8 cellular contexts compared by ENCODE assay signal in the genomic region with DNA sequence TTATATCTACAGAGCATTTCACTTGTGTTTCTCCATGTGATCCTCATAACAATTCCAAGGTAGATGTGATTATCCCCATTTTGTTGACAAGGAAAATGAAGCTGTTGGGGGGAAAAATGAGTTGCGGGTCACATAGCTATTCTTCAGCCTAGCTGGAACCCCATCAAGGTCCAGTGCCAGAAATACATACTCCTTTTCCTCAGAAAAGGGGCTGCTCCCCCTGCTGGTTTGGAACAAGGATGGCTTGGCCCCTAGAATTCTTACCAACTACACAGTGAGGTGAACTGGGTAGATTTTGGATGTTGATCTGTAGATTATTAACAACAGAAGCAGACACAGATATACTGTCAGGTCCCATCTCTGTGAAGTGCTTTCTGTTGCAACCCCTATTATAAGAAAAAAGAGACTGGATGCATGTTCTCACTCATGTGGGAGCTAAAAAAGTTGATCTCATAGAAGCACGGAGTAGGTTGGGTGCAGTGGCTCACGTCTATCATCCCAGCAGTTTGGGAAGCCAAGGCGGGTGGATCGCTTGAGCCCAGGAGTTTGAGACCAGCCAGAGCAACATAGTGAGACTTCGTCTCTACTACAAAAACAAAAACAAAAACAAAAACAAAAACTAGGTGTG. TPM values are rescaled to one million over a fixed set of nuclear protein-coding genes. Genes with fewer than 3 reads are reported as not detected.
A peak's percentile ranks its signal among the peaks of the same experiment; 100 is the strongest.
DNase-seq lines count a peak whose midpoint lies in the region; ATAC-seq and TF ChIP-seq lines count a peak whose summit lies in the region.

No MANE protein-coding gene starts in this region.

- no peak overlapping the region for H3K4me3 Mint-ChIP-seq in WTC11
- no peak overlapping the region for H3K4me3 Mint-ChIP-seq in nephron progenitor cell

- TF ChIP-seq CTCF in GM12864 (IDR thresholded peaks at IDR 0.05; ENCODE audit: low read depth, low read length, missing control alignments) (peak; percentile 64), WTC11 (IDR thresholded peaks at IDR 0.05) (peak; percentile 54), nephron progenitor cell (IDR thresholded peaks at IDR 0.05) (peak; percentile 54)

- CTCF ChIA-PET in WTC11 (lab: Charles Lee) = interaction anchor here (0.6 to 3.4 kb wide), 22 partner anchors 9 to 292 kb away, joined by 3 to 68 read pairs (median 4); a partner anchor contains a TSS

- no peak overlapping the region for H3K4me3 ChIP-seq in GM12864 (ENCODE audit: low read depth, low read length)

- DNase-seq in AG08395 (ENCODE audit: low spot score) (peak; percentile 77), GM12864 (ENCODE audit: low read depth) (no peak), NCI-H146 (lab: John Stamatoyannopoulos, UW) (peak; percentile 52), WTC11 (ENCODE audit: low spot score) (peak; percentile 50), epidermal melanocyte (ENCODE audit: insufficient read length, low spot score) (peak; percentile 74), nephron progenitor cell (peak; percentile 38), ureter (ENCODE audit: low spot score) (no peak)
- DNase-seq in stimulated activated CD8-positive, alpha-beta memory T cell treated with anti-CD3 and anti-CD28 coated beads, Interleukin-4, amount 100 ng/mL, for 48 hours = no peak

- H3K27ac Mint-ChIP-seq in WTC11 = no peak overlapping the region
- H3K27ac Mint-ChIP-seq in nephron progenitor cell = peak overlapping the region; percentile 61

- peaks cover 46% of the 10 kb centered on the region for H3K36me3 Mint-ChIP-seq in WTC11
- H3K36me3 Mint-ChIP-seq in nephron progenitor cell (ENCODE audit: low read depth) = peaks cover 90% of the 10 kb centered on the region

- ATAC-seq in WTC11 = peak; percentile 82

- H3K4me1 Mint-ChIP-seq in WTC11 = no peaks in the 10 kb centered on the region
- H3K4me1 Mint-ChIP-seq in nephron progenitor cell = peaks cover 10% of the 10 kb centered on the region

- H3K27me3 Mint-ChIP-seq in WTC11 (ENCODE audit: low read depth) = no peaks in the 10 kb centered on the region
- no peaks in the 10 kb centered on the region for H3K27me3 Mint-ChIP-seq in nephron progenitor cell (ENCODE audit: low read depth, poor library complexity)

- POLR2A ChIA-PET in WTC11 (lab: Charles Lee) = no interaction called here

- H3K9me3 Mint-ChIP-seq in WTC11 (no peaks in the 10 kb centered on the region), nephron progenitor cell (no peaks in the 10 kb centered on the region)

TF ChIP-seq in WTC11, 78 proteins besides CTCF, POLR2A, EP300 and RAD21:
- no peak for TF ChIP-seq ZNF317 (CRISPR knock-in tag; IDR thresholded peaks at IDR 0.05; ENCODE audit: borderline replicate concordance, low read depth)
- no peak for TF ChIP-seq TEAD1 (CRISPR knock-in tag; IDR thresholded peaks at IDR 0.05)
- TF ChIP-seq, protein P1, sequence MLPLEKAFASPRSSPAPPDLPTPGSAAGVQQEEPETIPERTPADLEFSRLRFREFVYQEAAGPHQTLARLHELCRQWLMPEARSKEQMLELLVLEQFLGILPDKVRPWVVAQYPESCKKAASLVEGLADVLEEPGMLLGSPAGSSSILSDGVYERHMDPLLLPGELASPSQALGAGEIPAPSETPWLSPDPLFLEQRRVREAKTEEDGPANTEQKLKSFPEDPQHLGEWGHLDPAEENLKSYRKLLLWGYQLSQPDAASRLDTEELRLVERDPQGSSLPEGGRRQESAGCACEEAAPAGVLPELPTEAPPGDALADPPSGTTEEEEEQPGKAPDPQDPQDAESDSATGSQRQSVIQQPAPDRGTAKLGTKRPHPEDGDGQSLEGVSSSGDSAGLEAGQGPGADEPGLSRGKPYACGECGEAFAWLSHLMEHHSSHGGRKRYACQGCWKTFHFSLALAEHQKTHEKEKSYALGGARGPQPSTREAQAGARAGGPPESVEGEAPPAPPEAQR (CRISPR knock-in tag; IDR thresholded peaks at IDR 0.05) = no peak
- TF ChIP-seq, protein P2, sequence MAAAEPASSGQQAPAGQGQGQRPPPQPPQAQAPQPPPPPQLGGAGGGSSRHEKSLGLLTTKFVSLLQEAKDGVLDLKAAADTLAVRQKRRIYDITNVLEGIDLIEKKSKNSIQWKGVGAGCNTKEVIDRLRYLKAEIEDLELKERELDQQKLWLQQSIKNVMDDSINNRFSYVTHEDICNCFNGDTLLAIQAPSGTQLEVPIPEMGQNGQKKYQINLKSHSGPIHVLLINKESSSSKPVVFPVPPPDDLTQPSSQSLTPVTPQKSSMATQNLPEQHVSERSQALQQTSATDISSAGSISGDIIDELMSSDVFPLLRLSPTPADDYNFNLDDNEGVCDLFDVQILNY (CRISPR knock-in tag; IDR thresholded peaks at IDR 0.05) = no peak
- TF ChIP-seq CREB1 (CRISPR knock-in tag; IDR thresholded peaks at IDR 0.05) = no peak
- TF ChIP-seq, protein P3, sequence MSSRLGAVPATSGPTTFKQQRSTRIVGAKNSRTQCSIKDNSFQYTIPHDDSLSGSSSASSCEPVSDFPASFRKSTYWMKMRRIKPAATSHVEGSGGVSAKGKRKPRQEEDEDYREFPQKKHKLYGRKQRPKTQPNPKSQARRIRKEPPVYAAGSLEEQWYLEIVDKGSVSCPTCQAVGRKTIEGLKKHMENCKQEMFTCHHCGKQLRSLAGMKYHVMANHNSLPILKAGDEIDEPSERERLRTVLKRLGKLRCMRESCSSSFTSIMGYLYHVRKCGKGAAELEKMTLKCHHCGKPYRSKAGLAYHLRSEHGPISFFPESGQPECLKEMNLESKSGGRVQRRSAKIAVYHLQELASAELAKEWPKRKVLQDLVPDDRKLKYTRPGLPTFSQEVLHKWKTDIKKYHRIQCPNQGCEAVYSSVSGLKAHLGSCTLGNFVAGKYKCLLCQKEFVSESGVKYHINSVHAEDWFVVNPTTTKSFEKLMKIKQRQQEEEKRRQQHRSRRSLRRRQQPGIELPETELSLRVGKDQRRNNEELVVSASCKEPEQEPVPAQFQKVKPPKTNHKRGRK (CRISPR knock-in tag; IDR thresholded peaks at IDR 0.05; ENCODE audit: borderline replicate concordance) = no peak
- TF ChIP-seq, protein P4, sequence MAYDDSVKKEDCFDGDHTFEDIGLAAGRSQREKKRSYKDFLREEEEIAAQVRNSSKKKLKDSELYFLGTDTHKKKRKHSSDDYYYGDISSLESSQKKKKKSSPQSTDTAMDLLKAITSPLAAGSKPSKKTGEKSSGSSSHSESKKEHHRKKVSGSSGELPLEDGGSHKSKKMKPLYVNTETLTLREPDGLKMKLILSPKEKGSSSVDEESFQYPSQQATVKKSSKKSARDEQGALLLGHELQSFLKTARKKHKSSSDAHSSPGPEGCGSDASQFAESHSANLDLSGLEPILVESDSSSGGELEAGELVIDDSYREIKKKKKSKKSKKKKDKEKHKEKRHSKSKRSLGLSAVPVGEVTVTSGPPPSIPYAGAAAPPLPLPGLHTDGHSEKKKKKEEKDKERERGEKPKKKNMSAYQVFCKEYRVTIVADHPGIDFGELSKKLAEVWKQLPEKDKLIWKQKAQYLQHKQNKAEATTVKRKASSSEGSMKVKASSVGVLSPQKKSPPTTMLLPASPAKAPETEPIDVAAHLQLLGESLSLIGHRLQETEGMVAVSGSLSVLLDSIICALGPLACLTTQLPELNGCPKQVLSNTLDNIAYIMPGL (CRISPR knock-in tag; IDR thresholded peaks at IDR 0.05) = no peak
- no peak for TF ChIP-seq ZNF671 (CRISPR knock-in tag; IDR thresholded peaks at IDR 0.05)
TF ChIP-seq in WTC11: peak in this region for 0.

RNA-seq across cellular contexts. Expression of a gene that starts 8.9 kb away (rescaled TPM):
- total RNA-seq in WTC11 (2021) = 13.6 to 14.9 TPM (median 14.8 TPM) in 3 replicates
- total RNA-seq in ureter = 14.6 TPM

RNA-seq across cellular contexts. Expression of a gene that starts 11.9 kb away (rescaled TPM):
- total RNA-seq in WTC11 (2021) (66.4 to 77.2 TPM (median 73.4 TPM) in 3 replicates), ureter (57.0 TPM)

RNA-seq across cellular contexts. Expression of a gene that starts 32.7 kb away (rescaled TPM):
- total RNA-seq in WTC11 (2021) (20.3 to 23.2 TPM (median 23.2 TPM) in 3 replicates), ureter (58.5 TPM)

RNA-seq across cellular contexts. Expression of a gene that starts 50.2 kb away (rescaled TPM):
- total RNA-seq in WTC11 (2021) = 49.2 to 64.3 TPM (median 52.4 TPM) in 3 replicates
- total RNA-seq in ureter = 129 TPM

RNA-seq across cellular contexts. Expression of a gene that starts 55.9 kb away (rescaled TPM):
- 55.0 to 65.8 TPM (median 64.3 TPM) in 3 replicates for total RNA-seq in WTC11 (2021)
- total RNA-seq in ureter = 139 TPM

Comparison
In these comparisons a context has a peak if more than half of its experiments do, and no peak if none do; other contexts are left out.
1. DNase-seq: peak in AG08395 (single experiment), NCI-H146 (single experiment), WTC11 (single experiment), epidermal melanocyte (single experiment) and nephron progenitor cell (single experiment); none in GM12864 (single experiment), stimulated activated CD8-positive, alpha-beta memory T cell treated with anti-CD3 and anti-CD28 coated beads, Interleukin-4, amount 100 ng/mL, for 48 hours (single experiment) and ureter (single experiment).
2. Peak in every context shown above with its lines, with median percentiles within 50 percentile points of each other: CTCF ChIP-seq.